Comparison of ENCODE assay signal across 1 cellular context in the genomic region with DNA sequence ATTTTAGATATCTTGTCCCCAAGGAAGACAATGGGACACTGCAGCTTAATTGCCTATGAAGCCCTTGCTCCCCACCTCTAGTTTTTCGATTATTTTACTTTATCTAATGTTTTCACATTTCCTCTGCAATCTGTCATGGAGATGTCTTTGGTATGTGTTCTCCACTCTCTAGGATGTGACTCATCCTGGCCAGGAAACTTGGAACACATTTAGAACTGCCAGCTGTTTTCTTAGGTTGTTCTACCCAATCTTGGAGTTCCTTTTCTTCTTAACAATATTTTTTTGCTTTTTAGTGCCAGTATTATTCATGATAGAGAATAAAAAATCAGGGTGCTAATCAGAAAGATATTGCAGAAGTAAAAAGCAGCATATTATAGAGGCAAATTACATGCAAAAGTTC.
TF ChIP-seq lines count a peak whose summit lies in the region.

No MANE protein-coding gene starts in this region.

TF ChIP-seq in GM23338, 12 proteins besides CTCF, POLR2A, EP300 and RAD21 (continued from another document):
- TF ChIP-seq, protein P1, sequence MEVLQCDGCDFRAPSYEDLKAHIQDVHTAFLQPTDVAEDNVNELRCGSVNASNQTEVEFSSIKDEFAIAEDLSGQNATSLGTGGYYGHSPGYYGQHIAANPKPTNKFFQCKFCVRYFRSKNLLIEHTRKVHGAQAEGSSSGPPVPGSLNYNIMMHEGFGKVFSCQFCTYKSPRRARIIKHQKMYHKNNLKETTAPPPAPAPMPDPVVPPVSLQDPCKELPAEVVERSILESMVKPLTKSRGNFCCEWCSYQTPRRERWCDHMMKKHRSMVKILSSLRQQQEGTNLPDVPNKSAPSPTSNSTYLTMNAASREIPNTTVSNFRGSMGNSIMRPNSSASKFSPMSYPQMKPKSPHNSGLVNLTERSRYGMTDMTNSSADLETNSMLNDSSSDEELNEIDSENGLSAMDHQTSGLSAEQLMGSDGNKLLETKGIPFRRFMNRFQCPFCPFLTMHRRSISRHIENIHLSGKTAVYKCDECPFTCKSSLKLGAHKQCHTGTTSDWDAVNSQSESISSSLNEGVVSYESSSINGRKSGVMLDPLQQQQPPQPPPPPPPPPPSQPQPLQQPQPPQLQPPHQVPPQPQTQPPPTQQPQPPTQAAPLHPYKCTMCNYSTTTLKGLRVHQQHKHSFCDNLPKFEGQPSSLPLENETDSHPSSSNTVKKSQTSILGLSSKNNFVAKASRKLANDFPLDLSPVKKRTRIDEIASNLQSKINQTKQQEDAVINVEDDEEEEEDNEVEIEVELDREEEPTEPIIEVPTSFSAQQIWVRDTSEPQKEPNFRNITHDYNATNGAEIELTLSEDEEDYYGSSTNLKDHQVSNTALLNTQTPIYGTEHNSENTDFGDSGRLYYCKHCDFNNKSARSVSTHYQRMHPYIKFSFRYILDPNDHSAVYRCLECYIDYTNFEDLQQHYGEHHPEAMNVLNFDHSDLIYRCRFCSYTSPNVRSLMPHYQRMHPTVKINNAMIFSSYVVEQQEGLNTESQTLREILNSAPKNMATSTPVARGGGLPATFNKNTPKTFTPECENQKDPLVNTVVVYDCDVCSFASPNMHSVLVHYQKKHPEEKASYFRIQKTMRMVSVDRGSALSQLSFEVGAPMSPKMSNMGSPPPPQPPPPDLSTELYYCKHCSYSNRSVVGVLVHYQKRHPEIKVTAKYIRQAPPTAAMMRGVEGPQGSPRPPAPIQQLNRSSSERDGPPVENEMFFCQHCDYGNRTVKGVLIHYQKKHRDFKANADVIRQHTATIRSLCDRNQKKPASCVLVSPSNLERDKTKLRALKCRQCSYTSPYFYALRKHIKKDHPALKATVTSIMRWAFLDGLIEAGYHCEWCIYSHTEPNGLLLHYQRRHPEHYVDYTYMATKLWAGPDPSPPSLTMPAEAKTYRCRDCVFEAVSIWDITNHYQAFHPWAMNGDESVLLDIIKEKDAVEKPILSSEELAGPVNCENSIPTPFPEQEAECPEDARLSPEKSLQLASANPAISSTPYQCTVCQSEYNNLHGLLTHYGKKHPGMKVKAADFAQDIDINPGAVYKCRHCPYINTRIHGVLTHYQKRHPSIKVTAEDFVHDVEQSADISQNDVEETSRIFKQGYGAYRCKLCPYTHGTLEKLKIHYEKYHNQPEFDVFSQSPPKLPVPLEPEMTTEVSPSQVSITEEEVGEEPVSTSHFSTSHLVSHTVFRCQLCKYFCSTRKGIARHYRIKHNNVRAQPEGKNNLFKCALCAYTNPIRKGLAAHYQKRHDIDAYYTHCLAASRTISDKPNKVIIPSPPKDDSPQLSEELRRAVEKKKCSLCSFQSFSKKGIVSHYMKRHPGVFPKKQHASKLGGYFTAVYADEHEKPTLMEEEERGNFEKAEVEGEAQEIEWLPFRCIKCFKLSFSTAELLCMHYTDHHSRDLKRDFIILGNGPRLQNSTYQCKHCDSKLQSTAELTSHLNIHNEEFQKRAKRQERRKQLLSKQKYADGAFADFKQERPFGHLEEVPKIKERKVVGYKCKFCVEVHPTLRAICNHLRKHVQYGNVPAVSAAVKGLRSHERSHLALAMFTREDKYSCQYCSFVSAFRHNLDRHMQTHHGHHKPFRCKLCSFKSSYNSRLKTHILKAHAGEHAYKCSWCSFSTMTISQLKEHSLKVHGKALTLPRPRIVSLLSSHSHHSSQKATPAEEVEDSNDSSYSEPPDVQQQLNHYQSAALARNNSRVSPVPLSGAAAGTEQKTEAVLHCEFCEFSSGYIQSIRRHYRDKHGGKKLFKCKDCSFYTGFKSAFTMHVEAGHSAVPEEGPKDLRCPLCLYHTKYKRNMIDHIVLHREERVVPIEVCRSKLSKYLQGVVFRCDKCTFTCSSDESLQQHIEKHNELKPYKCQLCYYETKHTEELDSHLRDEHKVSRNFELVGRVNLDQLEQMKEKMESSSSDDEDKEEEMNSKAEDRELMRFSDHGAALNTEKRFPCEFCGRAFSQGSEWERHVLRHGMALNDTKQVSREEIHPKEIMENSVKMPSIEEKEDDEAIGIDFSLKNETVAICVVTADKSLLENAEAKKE (CRISPR knock-in tag; IDR thresholded peaks at IDR 0.05), result no peak
- TF ChIP-seq ZNF331 (CRISPR knock-in tag; IDR thresholded peaks at IDR 0.05; ENCODE audit: low read depth) (no peak), EZH2 (IDR thresholded peaks at IDR 0.05; ENCODE audit: low read depth, unreplicated experiment) (no peak), ETS1 (IDR thresholded peaks at IDR 0.05) (no peak), POLR2AphosphoS5 (IDR thresholded peaks at IDR 0.05; ENCODE audit: low read depth) (no peak), CREB1 (CRISPR knock-in tag; IDR thresholded peaks at IDR 0.05; ENCODE audit: low read depth) (no peak), STAT1 (IDR thresholded peaks at IDR 0.05; ENCODE audit: unreplicated experiment) (no peak)
- TF ChIP-seq, protein P2, sequence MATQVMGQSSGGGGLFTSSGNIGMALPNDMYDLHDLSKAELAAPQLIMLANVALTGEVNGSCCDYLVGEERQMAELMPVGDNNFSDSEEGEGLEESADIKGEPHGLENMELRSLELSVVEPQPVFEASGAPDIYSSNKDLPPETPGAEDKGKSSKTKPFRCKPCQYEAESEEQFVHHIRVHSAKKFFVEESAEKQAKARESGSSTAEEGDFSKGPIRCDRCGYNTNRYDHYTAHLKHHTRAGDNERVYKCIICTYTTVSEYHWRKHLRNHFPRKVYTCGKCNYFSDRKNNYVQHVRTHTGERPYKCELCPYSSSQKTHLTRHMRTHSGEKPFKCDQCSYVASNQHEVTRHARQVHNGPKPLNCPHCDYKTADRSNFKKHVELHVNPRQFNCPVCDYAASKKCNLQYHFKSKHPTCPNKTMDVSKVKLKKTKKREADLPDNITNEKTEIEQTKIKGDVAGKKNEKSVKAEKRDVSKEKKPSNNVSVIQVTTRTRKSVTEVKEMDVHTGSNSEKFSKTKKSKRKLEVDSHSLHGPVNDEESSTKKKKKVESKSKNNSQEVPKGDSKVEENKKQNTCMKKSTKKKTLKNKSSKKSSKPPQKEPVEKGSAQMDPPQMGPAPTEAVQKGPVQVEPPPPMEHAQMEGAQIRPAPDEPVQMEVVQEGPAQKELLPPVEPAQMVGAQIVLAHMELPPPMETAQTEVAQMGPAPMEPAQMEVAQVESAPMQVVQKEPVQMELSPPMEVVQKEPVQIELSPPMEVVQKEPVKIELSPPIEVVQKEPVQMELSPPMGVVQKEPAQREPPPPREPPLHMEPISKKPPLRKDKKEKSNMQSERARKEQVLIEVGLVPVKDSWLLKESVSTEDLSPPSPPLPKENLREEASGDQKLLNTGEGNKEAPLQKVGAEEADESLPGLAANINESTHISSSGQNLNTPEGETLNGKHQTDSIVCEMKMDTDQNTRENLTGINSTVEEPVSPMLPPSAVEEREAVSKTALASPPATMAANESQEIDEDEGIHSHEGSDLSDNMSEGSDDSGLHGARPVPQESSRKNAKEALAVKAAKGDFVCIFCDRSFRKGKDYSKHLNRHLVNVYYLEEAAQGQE (IDR thresholded peaks at IDR 0.05; ENCODE audit: unreplicated experiment), result no peak
